ENCODE assay signal across 17 cellular contexts in the genomic region with DNA sequence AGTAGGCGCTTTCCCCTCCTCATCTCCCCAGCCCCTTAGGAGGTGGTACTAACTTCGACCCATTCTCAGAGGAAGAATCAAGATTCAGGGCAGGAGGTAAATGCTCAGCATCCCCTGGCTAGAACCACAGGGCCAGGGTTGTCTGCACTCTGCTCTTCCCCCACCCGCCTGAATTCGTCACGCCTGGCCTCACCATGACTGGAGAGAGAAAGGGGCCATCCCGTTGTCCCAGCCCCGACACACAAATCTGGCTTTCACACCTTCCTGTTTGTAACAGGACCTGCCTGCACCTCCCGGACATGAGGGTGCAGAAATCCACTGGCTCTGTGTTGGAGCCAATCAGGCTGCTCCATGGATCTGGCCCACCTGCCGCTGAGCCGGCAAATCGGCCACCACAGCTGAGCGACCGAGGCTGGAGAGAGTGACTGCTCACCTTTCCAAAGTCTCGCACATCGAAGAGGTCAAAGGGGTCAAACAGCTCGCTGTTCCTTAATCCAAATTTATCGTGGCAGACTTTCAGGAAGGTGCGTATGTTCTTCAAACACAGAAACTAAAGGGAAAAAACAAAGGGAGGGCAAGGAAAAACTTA.
"Had no signal": no experiment of that assay in that cellular context is flagged by ENCODE, and none has a peak within 500 bp of the region (broad histone marks: within the 10 kb centered on the region; RNA-seq: fewer than 3 reads in every experiment).

No MANE protein-coding gene starts in this region.

- H3K9me3 Mint-ChIP-seq: activated naive CD4-positive, alpha-beta T cell treated with anti-CD3 and anti-CD28 coated beads for 36 hours; activated naive CD8-positive, alpha-beta T cell treated with anti-CD3 and anti-CD28 coated beads, Interleukin-2, amount 50 U/mL, for 24 hours; activated T-helper 17 cell treated with anti-CD3 and anti-CD28 coated beads, Interleukin-2, amount 50 U/mL, for 72 hours had no signal

- H3K27ac ChIP-seq: breast epithelium, gastroesophageal sphincter, tibial artery, uterus had no signal

- H3K4me3 Mint-ChIP-seq: activated naive CD4-positive, alpha-beta T cell treated with anti-CD3 and anti-CD28 coated beads for 36 hours; activated naive CD8-positive, alpha-beta T cell treated with anti-CD3 and anti-CD28 coated beads, Interleukin-2, amount 50 U/mL, for 24 hours; activated T-helper 17 cell treated with anti-CD3 and anti-CD28 coated beads, Interleukin-2, amount 50 U/mL, for 72 hours had no signal

- H3K27ac Mint-ChIP-seq: activated naive CD4-positive, alpha-beta T cell treated with anti-CD3 and anti-CD28 coated beads for 36 hours; activated naive CD8-positive, alpha-beta T cell treated with anti-CD3 and anti-CD28 coated beads, Interleukin-2, amount 50 U/mL, for 24 hours; activated T-helper 17 cell treated with anti-CD3 and anti-CD28 coated beads, Interleukin-2, amount 50 U/mL, for 72 hours had no signal

- H3K27me3 ChIP-seq: breast epithelium, gastroesophageal sphincter, tibial artery, uterus had no signal

- DNase-seq: activated CD4-positive, alpha-beta T cell treated with anti-CD3 and anti-CD28 coated beads, Interleukin-2, amount 50 U/mL, for 48 hours; activated naive CD4-positive, alpha-beta T cell treated with anti-CD3 and anti-CD28 coated beads for 36 hours; activated naive CD8-positive, alpha-beta T cell treated with anti-CD3 and anti-CD28 coated beads, Interleukin-2, amount 50 U/mL, for 24 hours; aorta; dermis blood vessel endothelial cell; erythroblast; islet precursor cell; left ventricle myocardium superior; stimulated activated CD4-positive, alpha-beta T cell treated with anti-CD3 and anti-CD28 coated beads, Interleukin-2, amount 100 ng/mL, for 24 hours; stimulated activated naive CD4-positive, alpha-beta T cell; T-helper 1 cell; T1000; tibial artery; uterus had no signal

- H3K9me3 ChIP-seq: breast epithelium, gastroesophageal sphincter, tibial artery, uterus had no signal

- H3K36me3 ChIP-seq: breast epithelium, uterus had no signal

- H3K4me3 ChIP-seq: breast epithelium, gastroesophageal sphincter, tibial artery, uterus had no signal

- H3K27me3 Mint-ChIP-seq: activated naive CD8-positive, alpha-beta T cell treated with anti-CD3 and anti-CD28 coated beads, Interleukin-2, amount 50 U/mL, for 24 hours; activated T-helper 17 cell treated with anti-CD3 and anti-CD28 coated beads, Interleukin-2, amount 50 U/mL, for 72 hours had no signal

- H3K4me1 Mint-ChIP-seq: activated naive CD8-positive, alpha-beta T cell treated with anti-CD3 and anti-CD28 coated beads, Interleukin-2, amount 50 U/mL, for 24 hours; activated T-helper 17 cell treated with anti-CD3 and anti-CD28 coated beads, Interleukin-2, amount 50 U/mL, for 72 hours had no signal

- ATAC-seq: activated naive CD8-positive, alpha-beta T cell treated with anti-CD3 and anti-CD28 coated beads, Interleukin-2, amount 50 U/mL, for 24 hours; activated T-helper 17 cell treated with anti-CD3 and anti-CD28 coated beads, Interleukin-2, amount 50 U/mL, for 72 hours; gastroesophageal sphincter; left ventricle myocardium superior had no signal
